In the genomic region with DNA sequence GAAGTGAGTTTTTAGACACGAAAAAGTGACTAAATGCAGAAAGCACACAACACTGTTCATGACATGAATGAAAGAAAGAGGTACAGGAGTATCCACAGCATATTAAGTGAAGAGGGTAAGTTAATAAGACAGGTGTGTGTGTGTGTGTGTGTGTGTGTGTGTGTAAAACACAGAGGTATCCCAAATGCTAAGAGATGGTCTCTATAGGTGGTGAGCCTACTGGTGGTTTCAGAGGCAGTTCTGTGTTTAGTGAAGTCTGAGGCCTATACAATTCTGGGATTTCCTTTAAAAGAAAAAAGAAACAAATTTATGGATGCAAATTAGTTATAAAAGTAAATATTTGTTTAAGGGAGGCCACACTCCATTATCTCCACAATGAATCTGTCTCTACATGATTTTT, we compare ENCODE assay signal across 16 cellular contexts. TPM values are rescaled to one million over a fixed set of nuclear protein-coding genes. Genes with fewer than 3 reads are reported as not detected.
DNase-seq lines count a peak whose midpoint lies in the region; ATAC-seq and TF ChIP-seq lines count a peak whose summit lies in the region.
"Had no signal": no experiment of that assay in that cellular context is flagged by ENCODE, and none has a peak within 500 bp of the region (broad histone marks: within the 10 kb centered on the region; RNA-seq: fewer than 3 reads in every experiment).

No MANE protein-coding gene starts in this region.

- peaks cover 4% of the 10 kb centered on the region for H3K27me3 Mint-ChIP-seq in activated naive CD4-positive, alpha-beta T cell treated with anti-CD3 and anti-CD28 coated beads, Interleukin-2, amount 10 ng/mL, durations not matched to agents 7 days and 5 days
- H3K27me3 Mint-ChIP-seq in activated CD4-positive, alpha-beta memory T cell treated with anti-CD3 and anti-CD28 coated beads for 36 hours = no peaks in the 10 kb centered on the region
- no peaks in the 10 kb centered on the region for H3K27me3 Mint-ChIP-seq in mesothelial cell of epicardium (ENCODE audit: low read depth)

- H3K4me3 Mint-ChIP-seq in activated naive CD4-positive, alpha-beta T cell treated with anti-CD3 and anti-CD28 coated beads, Interleukin-2, amount 10 ng/mL, durations not matched to agents 7 days and 5 days = peak overlapping the region; percentile 61
- H3K4me3 Mint-ChIP-seq in activated CD4-positive, alpha-beta memory T cell treated with anti-CD3 and anti-CD28 coated beads for 36 hours = peak overlapping the region; percentile 55
- no peak overlapping the region for H3K4me3 Mint-ChIP-seq in mesothelial cell of epicardium

- no peak for TF ChIP-seq POLR2A in vagina (IDR thresholded peaks at IDR 0.05)

- H3K36me3 Mint-ChIP-seq in activated naive CD4-positive, alpha-beta T cell treated with anti-CD3 and anti-CD28 coated beads, Interleukin-2, amount 10 ng/mL, durations not matched to agents 7 days and 5 days = peaks cover 34% of the 10 kb centered on the region
- H3K36me3 Mint-ChIP-seq in activated CD4-positive, alpha-beta memory T cell treated with anti-CD3 and anti-CD28 coated beads for 36 hours = peaks cover 17% of the 10 kb centered on the region
- no peaks in the 10 kb centered on the region for H3K36me3 Mint-ChIP-seq in mesothelial cell of epicardium

- H3K4ac ChIP-seq in mesenchymal stem cell (ENCODE audit: low read depth in 1 of 2, low read length in 2 of 2) = no peak overlapping the region

- DNase-seq in activated naive CD4-positive, alpha-beta T cell treated with anti-CD3 and anti-CD28 coated beads, Interleukin-2, amount 10 ng/mL, durations not matched to agents 7 days and 5 days = no peak
- DNase-seq in activated naive CD4-positive, alpha-beta T cell treated with anti-CD3 and anti-CD28 coated beads, Interleukin-2, amount 50 U/mL, for 16 hours = no peak
- no peak for DNase-seq in activated CD4-positive, alpha-beta memory T cell treated with anti-CD3 and anti-CD28 coated beads for 36 hours
- DNase-seq in left lung = no peak
- no peak for DNase-seq in vagina (ENCODE audit: extremely low spot score in 2 of 2)
- no peak for DNase-seq in mesothelial cell of epicardium (ENCODE audit: low spot score in 2 of 2, unreplicated experiment in 2 of 2)
- DNase-seq in mesenchymal stem cell = no peak
- DNase-seq in NK-92 treated with Interleukin-12 subunit alpha and Interleukin-12 subunit beta, amount 100 ng/mL, for 24 hours (lab: John Stamatoyannopoulos, UW) = no peak
- DNase-seq: effector CD8-positive, alpha-beta T cell; head of caudate nucleus; mammary epithelial cell; NCI-H748 treated with DMSO at 0.1 percent for 48 hours; stimulated activated naive CD4-positive, alpha-beta T cell treated with Interleukin-2 at 50 U/mL for 16 hours had no signal

- H3K4me3 ChIP-seq in left lung = peak overlapping the region in 1 of 2 donors; percentile 13
- H3K4me3 ChIP-seq in vagina = no peak overlapping the region
- no peak overlapping the region for H3K4me3 ChIP-seq in mesenchymal stem cell (ENCODE audit: insufficient read depth in 1 of 2, low read depth in 1 of 2, low read length in 2 of 2)

- peaks cover 0 to 29% of the 10 kb centered on the region in 2 donors for H3K4me1 ChIP-seq in left lung
- H3K4me1 ChIP-seq in vagina = no peaks in the 10 kb centered on the region
- no peaks in the 10 kb centered on the region for H3K4me1 ChIP-seq in mesenchymal stem cell (ENCODE audit: control insufficient read depth, insufficient read depth, low read depth, low read length)

- no peaks in the 10 kb centered on the region for H3K79me1 ChIP-seq in mesenchymal stem cell (replicated peaks; ENCODE audit: low read length, poor library complexity, severe bottlenecking)

- peak overlapping the region in 1 of 2 experiments; percentile 16 for H3K18ac ChIP-seq in mesenchymal stem cell (ENCODE audit: low read depth in 1 of 2, low read length in 2 of 2)

- no peak overlapping the region for H3K23ac ChIP-seq in mesenchymal stem cell (ENCODE audit: low read length in 2 of 2)

- no peak overlapping the region for H4K91ac ChIP-seq in mesenchymal stem cell (ENCODE audit: low read length)

- no peak overlapping the region for H2BK120ac ChIP-seq in mesenchymal stem cell (ENCODE audit: low read depth, low read length)

- H3K4me2 ChIP-seq in mesenchymal stem cell (ENCODE audit: low read length, poor library complexity, severe bottlenecking) = no peak overlapping the region

- no peak overlapping the region for H3K9ac ChIP-seq in mesenchymal stem cell (ENCODE audit: low read length)

- TF ChIP-seq CTCF in left lung (IDR thresholded peaks at IDR 0.05) (no peak), vagina (IDR thresholded peaks at IDR 0.05) (no peak), mesothelial cell of epicardium (IDR thresholded peaks at IDR 0.05; ENCODE audit: unreplicated experiment) (no peak)

- peak overlapping the region; percentile 76 to 77 for H3K27ac ChIP-seq in left lung
- peak overlapping the region; percentile 45 for H3K27ac ChIP-seq in vagina
- H3K27ac ChIP-seq in mesenchymal stem cell (ENCODE audit: low read length, poor library complexity, severe bottlenecking) = no peak overlapping the region

- H3K9me3 Mint-ChIP-seq in activated naive CD4-positive, alpha-beta T cell treated with anti-CD3 and anti-CD28 coated beads, Interleukin-2, amount 10 ng/mL, durations not matched to agents 7 days and 5 days = peaks cover 8% of the 10 kb centered on the region
- H3K9me3 Mint-ChIP-seq in activated CD4-positive, alpha-beta memory T cell treated with anti-CD3 and anti-CD28 coated beads for 36 hours = no peaks in the 10 kb centered on the region
- H3K9me3 Mint-ChIP-seq in mesothelial cell of epicardium = peaks cover 5% of the 10 kb centered on the region

- intact Hi-C loops in activated CD4-positive, alpha-beta memory T cell treated with anti-CD3 and anti-CD28 coated beads for 36 hours (cut with micrococcal nuclease) = loop anchor here (1.0 to 5.0 kb wide), 4 partner anchors 27 to 526 kb away; partner anchors contain the start of gene NDNF
- intact Hi-C loops in left lung (cut with DNase I) = no loop called here
- intact Hi-C loops in vagina (cut with DNase I) = no loop called here

- peak overlapping the region; percentile 83 for H3K27ac Mint-ChIP-seq in activated naive CD4-positive, alpha-beta T cell treated with anti-CD3 and anti-CD28 coated beads, Interleukin-2, amount 10 ng/mL, durations not matched to agents 7 days and 5 days
- peak overlapping the region; percentile 87 for H3K27ac Mint-ChIP-seq in activated CD4-positive, alpha-beta memory T cell treated with anti-CD3 and anti-CD28 coated beads for 36 hours
- H3K27ac Mint-ChIP-seq in mesothelial cell of epicardium = no peak overlapping the region

- ATAC-seq in left lung = peak; percentile 14
- ATAC-seq: HCT116 had no signal

- no peak overlapping the region for H4K8ac ChIP-seq in mesenchymal stem cell (ENCODE audit: low read length)

- H3K14ac ChIP-seq in mesenchymal stem cell (ENCODE audit: low read length in 2 of 2) = no peak overlapping the region

- H3K9me3 ChIP-seq in left lung = no peaks in the 10 kb centered on the region
- H3K9me3 ChIP-seq in vagina = no peaks in the 10 kb centered on the region
- no peaks in the 10 kb centered on the region for H3K9me3 ChIP-seq in mesenchymal stem cell (ENCODE audit: control insufficient read depth, low read length)

- H3K36me3 ChIP-seq in left lung = no peaks in the 10 kb centered on the region
- no peaks in the 10 kb centered on the region for H3K36me3 ChIP-seq in vagina
- no peaks in the 10 kb centered on the region for H3K36me3 ChIP-seq in mesenchymal stem cell (ENCODE audit: control insufficient read depth in 1 of 2, insufficient read depth in 2 of 2, low read depth in 1 of 2, low read length in 2 of 2)

- H2BK12ac ChIP-seq in mesenchymal stem cell (ENCODE audit: low read length in 2 of 2) = no peak overlapping the region

- H3K27me3 ChIP-seq in left lung = no peaks in the 10 kb centered on the region
- H3K27me3 ChIP-seq in vagina = no peaks in the 10 kb centered on the region
- H3K27me3 ChIP-seq in mesenchymal stem cell (ENCODE audit: control insufficient read depth in 1 of 2, insufficient read depth in 1 of 2, low read length in 2 of 2) = peaks cover 0 to 4% of the 10 kb centered on the region in 2 experiments

- H2AK5ac ChIP-seq in mesenchymal stem cell (ENCODE audit: low read length, severe bottlenecking) = no peak overlapping the region

- no peak overlapping the region for H2BK5ac ChIP-seq in mesenchymal stem cell (ENCODE audit: low read depth, low read length, poor library complexity, severe bottlenecking)

- peaks cover 62% of the 10 kb centered on the region for H3K4me1 Mint-ChIP-seq in activated naive CD4-positive, alpha-beta T cell treated with anti-CD3 and anti-CD28 coated beads, Interleukin-2, amount 10 ng/mL, durations not matched to agents 7 days and 5 days
- H3K4me1 Mint-ChIP-seq in activated CD4-positive, alpha-beta memory T cell treated with anti-CD3 and anti-CD28 coated beads for 36 hours (ENCODE audit: low read depth) = peaks cover 74% of the 10 kb centered on the region
- peaks cover 22% of the 10 kb centered on the region for H3K4me1 Mint-ChIP-seq in mesothelial cell of epicardium

- H2AFZ ChIP-seq in mesenchymal stem cell (ENCODE audit: low read depth, low read length) = no peak overlapping the region

- H2BK15ac ChIP-seq in mesenchymal stem cell (ENCODE audit: low read depth, poor library complexity, severe bottlenecking) = no peak overlapping the region

- WGBS in mesenchymal stem cell = 87% methylated on average over 1 of the region's 1 CpG

- POLR2A ChIA-PET in activated CD4-positive, alpha-beta memory T cell treated with anti-CD3 and anti-CD28 coated beads for 36 hours (lab: Charles Lee) = no interaction called here

- CTCF ChIA-PET in activated naive CD4-positive, alpha-beta T cell treated with anti-CD3 and anti-CD28 coated beads, Interleukin-2, amount 10 ng/mL, durations not matched to agents 7 days and 5 days (lab: Charles Lee) = interaction anchor here (1.1 to 1.4 kb wide), 2 partner anchors 9 to 11 kb away, joined by 4 to 6 read pairs; no protein-coding TSS in a partner anchor
- CTCF ChIA-PET in activated CD4-positive, alpha-beta memory T cell treated with anti-CD3 and anti-CD28 coated beads for 36 hours (lab: Charles Lee) = interaction anchor here (1.0 to 3.3 kb wide), 5 partner anchors 10 to 126 kb away, joined by 3 to 28 read pairs (median 6); no protein-coding TSS in a partner anchor

RNA-seq across cellular contexts. Expression of gene TNIP3, which starts 17.4 kb away (rescaled TPM):
- 10 to 100 TPM; 12.0 to 12.3 TPM for total RNA-seq in activated CD4-positive, alpha-beta memory T cell treated with anti-CD3 and anti-CD28 coated beads for 36 hours
- total RNA-seq in left lung (1 to 10 TPM in 1 of 2 donors, under 1 TPM in 1; 0.99 to 8.8 TPM), vagina (not detected), mesothelial cell of epicardium (0.27 to 0.51 TPM (median 0.27 TPM) in 3 replicates)
- polyA plus RNA-seq in mesenchymal stem cell (2013, experiment 1 of 2) = 0.14 TPM
- polyA plus RNA-seq in mesenchymal stem cell (2013, experiment 2 of 2) = 0.11 TPM
- total RNA-seq: cardiac septum, HT-29, mammary epithelial cell had no signal
